In the genomic region with DNA sequence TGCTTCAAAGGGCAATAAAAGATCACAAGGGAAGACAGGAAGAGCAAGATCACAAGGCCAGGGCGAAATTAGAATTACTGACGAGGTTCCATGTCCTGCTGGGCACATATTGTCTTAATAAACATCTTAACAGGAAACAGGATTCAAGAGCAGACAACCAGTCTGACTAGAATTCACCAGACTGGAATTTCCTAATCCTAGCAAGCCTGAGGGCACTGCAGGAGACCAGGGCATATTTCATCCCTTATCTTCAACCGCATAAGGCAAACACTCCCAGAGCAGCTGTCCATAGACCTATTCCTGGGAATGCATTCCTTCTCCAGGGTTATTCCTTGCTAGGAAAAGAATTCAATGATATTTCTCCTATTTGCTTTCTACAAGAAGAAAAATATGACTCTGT, we compare ENCODE assay signal across 20 cellular contexts. TPM values are rescaled to one million over a fixed set of nuclear protein-coding genes. Genes with fewer than 3 reads are reported as not detected.
DNase-seq lines count a peak whose midpoint lies in the region; ATAC-seq, FAIRE-seq and TF ChIP-seq lines count a peak whose summit lies in the region.
"Had no signal": no experiment of that assay in that cellular context is flagged by ENCODE, and none has a peak within 500 bp of the region (broad histone marks: within the 10 kb centered on the region; RNA-seq: fewer than 3 reads in every experiment).

No MANE protein-coding gene starts in this region.

- ATAC-seq in GM18519 (IDR thresholded peaks at IDR 0.05; ENCODE audit: low FRiP score, unreplicated experiment) (no peak), GM18505 (IDR thresholded peaks at IDR 0.05; ENCODE audit: unreplicated experiment) (no peak)
- ATAC-seq: HepG2, Panc1 had no signal

- H3K4me3 ChIP-seq in A673 (ENCODE audit: low read depth, low read length, poor library complexity, severe bottlenecking) (no peak overlapping the region), astrocyte (ENCODE audit: insufficient read depth, low read depth, low read length) (no peak overlapping the region), fibroblast of pulmonary artery (replicated peaks; ENCODE audit: low read depth, low read length) (no peak overlapping the region)
- H3K4me3 ChIP-seq: MG63 had no signal

- H3K9me3 Mint-ChIP-seq in astrocyte (ENCODE audit: unreplicated experiment) (peaks cover 16% of the 10 kb centered on the region), MCF 10A (ENCODE audit: unreplicated experiment) (peaks cover 10% of the 10 kb centered on the region)

- H2AFZ ChIP-seq in astrocyte (ENCODE audit: low read depth, low read length), result no peak overlapping the region

- no peaks in the 10 kb centered on the region for H3K79me2 ChIP-seq in astrocyte (ENCODE audit: insufficient read depth, low read length)

- CTCF ChIA-PET in A673 (lab: Charles Lee) (no interaction called here), MCF 10A (lab: Yijun Ruan, JAX) (no interaction called here)

- no peaks in the 10 kb centered on the region for H4K20me1 ChIP-seq in astrocyte (ENCODE audit: insufficient read depth, low read length)

- H3K27me3 Mint-ChIP-seq in astrocyte (ENCODE audit: low read depth, unreplicated experiment), result no peaks in the 10 kb centered on the region
- H3K27me3 Mint-ChIP-seq in MCF 10A (ENCODE audit: insufficient read depth, unreplicated experiment), result no peaks in the 10 kb centered on the region

- TF ChIP-seq CTCF in A673 (conservative IDR thresholded peaks at IDR 0.05; ENCODE audit: low read depth, low read length) (no peak), astrocyte (IDR thresholded peaks at IDR 0.05; ENCODE audit: insufficient read depth, low read depth, low read length) (no peak), fibroblast of pulmonary artery (IDR thresholded peaks at IDR 0.05; ENCODE audit: low read length, missing control alignments) (no peak), MCF 10A (IDR thresholded peaks at IDR 0.05; ENCODE audit: unreplicated experiment) (no peak)

- no peaks in the 10 kb centered on the region for H3K36me3 ChIP-seq in A673 (ENCODE audit: insufficient read depth, low read length, poor library complexity, severe bottlenecking)
- no peaks in the 10 kb centered on the region for H3K36me3 ChIP-seq in astrocyte (ENCODE audit: insufficient read depth, low read length)
- H3K36me3 ChIP-seq: MG63 had no signal

- no peaks in the 10 kb centered on the region for H3K27me3 ChIP-seq in A673 (replicated peaks; ENCODE audit: insufficient read depth, low read depth, low read length, poor library complexity)
- no peaks in the 10 kb centered on the region for H3K27me3 ChIP-seq in astrocyte (ENCODE audit: insufficient read depth, low read length)
- H3K27me3 ChIP-seq: MG63 had no signal

- H3K9ac ChIP-seq in astrocyte (ENCODE audit: low read length), result no peak overlapping the region

- no peak for TF ChIP-seq POLR2A in GM18505 (IDR thresholded peaks at IDR 0.05; ENCODE audit: borderline replicate concordance, extremely low read depth, insufficient read depth, insufficient read length)

- no TSS peak for BruUV-seq in A673 (replicated peaks; lab: Mats Ljungman, UMichigan)
- BruUV-seq in MCF 10A (replicated peaks; lab: Mats Ljungman, UMichigan), result no TSS peak

- POLR2A ChIA-PET in A673 (lab: Charles Lee; ENCODE audit: low non-redundant PET), result no interaction called here
- POLR2A ChIA-PET in MCF 10A (lab: Yijun Ruan, JAX), result no interaction called here

- H3K4me1 ChIP-seq in A673 (ENCODE audit: insufficient read depth, low read length, poor library complexity, severe bottlenecking) (peaks cover 11% of the 10 kb centered on the region), astrocyte (ENCODE audit: insufficient read depth, low read length) (no peaks in the 10 kb centered on the region)

- H3K27ac Mint-ChIP-seq in astrocyte (ENCODE audit: unreplicated experiment), result no peak overlapping the region
- no peak overlapping the region for H3K27ac Mint-ChIP-seq in MCF 10A (ENCODE audit: low read depth, unreplicated experiment)

- H3K9me3 ChIP-seq in A673 (ENCODE audit: low read depth, low read length, poor library complexity, severe bottlenecking), result no peaks in the 10 kb centered on the region
- H3K9me3 ChIP-seq in astrocyte (ENCODE audit: insufficient read depth, low read depth, low read length), result peaks cover 3% of the 10 kb centered on the region
- H3K9me3 ChIP-seq: MG63 had no signal

- FAIRE-seq in astrocyte (lab: Jason Lieb, UNC), result no peak
- FAIRE-seq: A204.1, HepG2 had no signal

- H3K4me3 Mint-ChIP-seq in astrocyte (ENCODE audit: unreplicated experiment) (no peak overlapping the region), MCF 10A (ENCODE audit: unreplicated experiment) (no peak overlapping the region)

- DNase-seq in A673 (ENCODE audit: low spot score) (peak; percentile 17), HT1080 (ENCODE audit: low read depth) (peak; percentile 87), astrocyte (ENCODE audit: low read depth) (peak; percentile 3), fibroblast of pulmonary artery (ENCODE audit: low read depth) (peak; percentile 15), nucleus accumbens (lab: John Stamatoyannopoulos, UW) (no peak), MCF 10A (ENCODE audit: unreplicated experiment) (no peak)
- DNase-seq: C1 segment of cervical spinal cord, HCEC 1CT, KG1, MG63, NCI-H1092, NCI-H2081 treated with DMSO at 0.1 percent for 48 hours, NCI-H510A treated with DMSO at 0.1 percent for 48 hours, Right ventricle myocardium superior had no signal

- H3K4me1 Mint-ChIP-seq in astrocyte (ENCODE audit: low read depth, unreplicated experiment) (no peaks in the 10 kb centered on the region), MCF 10A (ENCODE audit: insufficient read depth, unreplicated experiment) (peaks cover 9% of the 10 kb centered on the region)

- no peak overlapping the region for H3K4me2 ChIP-seq in astrocyte (ENCODE audit: low read length)

- H3K36me3 Mint-ChIP-seq in astrocyte (ENCODE audit: low read depth, unreplicated experiment), result peaks cover 7% of the 10 kb centered on the region
- no peaks in the 10 kb centered on the region for H3K36me3 Mint-ChIP-seq in MCF 10A (ENCODE audit: insufficient read depth, unreplicated experiment)

- no peak overlapping the region for H3K27ac ChIP-seq in A673 (ENCODE audit: low read depth, low read length, poor library complexity, severe bottlenecking)
- H3K27ac ChIP-seq in astrocyte (ENCODE audit: low read depth, low read length), result peak overlapping the region; percentile 19

- intact Hi-C loops in A673 (cut with micrococcal nuclease; ENCODE audit: unreplicated experiment) (no loop called here), MCF 10A (cut with micrococcal nuclease) (no loop called here)

RNA-seq across cellular contexts. Expression of a gene that starts 12.4 kb away (rescaled TPM):
- total RNA-seq in A673 (2021) (0.70 and 1.0 TPM in 2 replicates), astrocyte (0.24 TPM in 1 of 2 replicates, not detected in the other), MCF 10A (2022) (not detected in 2 replicates)
- total RNA-seq in HT1080 (2014; rRNA removed; shearing (Covaris generic)), result 0.50 and 1.0 TPM in 2 replicates
- 0.43 and 1.3 TPM in 2 replicates for polyA plus RNA-seq in HT1080 (2015; cell fraction: cytosol; rRNA removed)
- polyA plus RNA-seq in HT1080 (2015; cell fraction: nucleus; rRNA removed), result 1.3 and 1.8 TPM in 2 replicates
- total RNA-seq: HepG2, Right ventricle myocardium superior had no signal
- polyA plus RNA-seq: HepG2 had no signal

RNA-seq across cellular contexts. Expression of a gene that starts 25.0 kb away (rescaled TPM):
- total RNA-seq in A673 (2021) (not detected in 2 replicates), astrocyte (not detected in 2 replicates), MCF 10A (2022) (not detected in 2 replicates)
- not detected in 2 replicates for total RNA-seq in HT1080 (2014; rRNA removed; shearing (Covaris generic))
- not detected in 2 replicates for polyA plus RNA-seq in HT1080 (2015; cell fraction: cytosol; rRNA removed)
- polyA plus RNA-seq in HT1080 (2015; cell fraction: nucleus; rRNA removed), result not detected in 2 replicates
- total RNA-seq: Daoy, HepG2, Right ventricle myocardium superior had no signal
- polyA plus RNA-seq: HepG2 had no signal

Comparison
In these comparisons a context has a peak if more than half of its experiments do, and no peak if none do; other contexts are left out.
1. DNase-seq: peak in A673 (single experiment), HT1080 (single experiment), astrocyte (single experiment) and fibroblast of pulmonary artery (single experiment); none in nucleus accumbens (0 of 56) and MCF 10A (single experiment).